8 cellular contexts compared by ENCODE assay signal in genomic region chr17:82231312-82231561, GRCh38. TPM values are rescaled to one million over a fixed set of nuclear protein-coding genes. Genes with fewer than 3 reads are reported as not detected.
A peak's percentile ranks its signal among the peaks of the same experiment; 100 is the strongest.
DNase-seq lines count a peak whose midpoint lies in the region; ATAC-seq and TF ChIP-seq lines count a peak whose summit lies in the region.

No MANE protein-coding gene starts in this region.

- H3K4me3 Mint-ChIP-seq in glutamatergic neuron (ENCODE audit: unreplicated experiment), result no peak overlapping the region
- no peak overlapping the region for H3K4me3 Mint-ChIP-seq in activated CD4-positive, alpha-beta memory T cell treated with anti-CD3 and anti-CD28 coated beads for 36 hours

- H3K27me3 Mint-ChIP-seq in glutamatergic neuron (ENCODE audit: unreplicated experiment), result peaks cover 4% of the 10 kb centered on the region
- no peaks in the 10 kb centered on the region for H3K27me3 Mint-ChIP-seq in activated CD4-positive, alpha-beta memory T cell treated with anti-CD3 and anti-CD28 coated beads for 36 hours

- intact Hi-C loops in activated CD4-positive, alpha-beta memory T cell treated with anti-CD3 and anti-CD28 coated beads for 36 hours (cut with micrococcal nuclease), result no loop called here

- CTCF ChIA-PET in RWPE1 (lab: Yijun Ruan, JAX), result interaction anchor here (1.2 to 1.7 kb wide), 2 partner anchors 10 to 12 kb away, joined by 4 read pairs; no protein-coding TSS in a partner anchor
- CTCF ChIA-PET in activated CD4-positive, alpha-beta memory T cell treated with anti-CD3 and anti-CD28 coated beads for 36 hours (lab: Charles Lee), result interaction anchor here (0.6 kb wide), 1 partner anchor 218 kb away, joined by 3 read pairs; no protein-coding TSS in a partner anchor

- no peak for DNase-seq in GM12865 (ENCODE audit: low read depth)
- no peak for DNase-seq in RWPE1 (ENCODE audit: low spot score)
- no peak for DNase-seq in glutamatergic neuron
- DNase-seq in retinal pigment epithelial cell (ENCODE audit: low read depth), result no peak
- DNase-seq in NK-92 (lab: John Stamatoyannopoulos, UW; ENCODE audit: unreplicated experiment), result no peak
- DNase-seq in activated CD4-positive, alpha-beta T cell treated with anti-CD3 and anti-CD28 coated beads, Interleukin-2, amount 50 U/mL, for 1 hour, result no peak
- no peak for DNase-seq in activated CD4-positive, alpha-beta memory T cell treated with anti-CD3 and anti-CD28 coated beads for 36 hours

- peaks cover 2% of the 10 kb centered on the region for H3K4me1 Mint-ChIP-seq in glutamatergic neuron (ENCODE audit: low read depth, unreplicated experiment)
- H3K4me1 Mint-ChIP-seq in activated CD4-positive, alpha-beta memory T cell treated with anti-CD3 and anti-CD28 coated beads for 36 hours (ENCODE audit: low read depth), result peaks cover 18% of the 10 kb centered on the region

- no peak overlapping the region for H3K27ac Mint-ChIP-seq in glutamatergic neuron (ENCODE audit: unreplicated experiment)
- H3K27ac Mint-ChIP-seq in activated CD4-positive, alpha-beta memory T cell treated with anti-CD3 and anti-CD28 coated beads for 36 hours, result no peak overlapping the region

- no peaks in the 10 kb centered on the region for H3K9me3 Mint-ChIP-seq in glutamatergic neuron (ENCODE audit: unreplicated experiment)
- H3K9me3 Mint-ChIP-seq in activated CD4-positive, alpha-beta memory T cell treated with anti-CD3 and anti-CD28 coated beads for 36 hours, result no peaks in the 10 kb centered on the region

- H3K4me3 ChIP-seq in GM12865 (ENCODE audit: low read depth, low read length) (peak overlapping the region; percentile 76), retinal pigment epithelial cell (ENCODE audit: low read length) (peak overlapping the region; percentile 66)

- peak overlapping the region; percentile 99 for H3K27ac ChIP-seq in RWPE1

- no peak for TF ChIP-seq CTCF in GM12865 (IDR thresholded peaks at IDR 0.05; ENCODE audit: insufficient read depth, low read depth, low read length, missing control alignments)
- TF ChIP-seq CTCF in RWPE1 (conservative IDR thresholded peaks at IDR 0.05; ENCODE audit: low read depth), result no peak
- TF ChIP-seq CTCF in glutamatergic neuron (IDR thresholded peaks at IDR 0.05; ENCODE audit: partially characterized antibody, unreplicated experiment), result peak; percentile 48
- TF ChIP-seq CTCF in retinal pigment epithelial cell (conservative IDR thresholded peaks at IDR 0.05; ENCODE audit: low read depth, low read length), result no peak

- POLR2A ChIA-PET in RWPE1 (lab: Yijun Ruan, JAX; ENCODE audit: low non-redundant PET), result no interaction called here
- POLR2A ChIA-PET in activated CD4-positive, alpha-beta memory T cell treated with anti-CD3 and anti-CD28 coated beads for 36 hours (lab: Charles Lee), result no interaction called here

- no peaks in the 10 kb centered on the region for H3K36me3 Mint-ChIP-seq in glutamatergic neuron (ENCODE audit: unreplicated experiment)
- peaks cover 3% of the 10 kb centered on the region for H3K36me3 Mint-ChIP-seq in activated CD4-positive, alpha-beta memory T cell treated with anti-CD3 and anti-CD28 coated beads for 36 hours

- no peak for ATAC-seq in GM21786 (IDR thresholded peaks at IDR 0.05; ENCODE audit: unreplicated experiment)

RNA-seq across cellular contexts. Expression of gene SLC16A3, which starts 2.4 kb away (rescaled TPM):
- 15.6 TPM for total RNA-seq in glutamatergic neuron (ENCODE audit: unreplicated experiment)
- total RNA-seq in activated CD4-positive, alpha-beta memory T cell treated with anti-CD3 and anti-CD28 coated beads for 36 hours, result 10 to 100 TPM; 97.4 to 99.7 TPM

RNA-seq across cellular contexts. Expression of gene CCDC57, which starts 18.6 kb away (rescaled TPM):
- total RNA-seq in glutamatergic neuron (ENCODE audit: unreplicated experiment), result 40.7 TPM
- total RNA-seq in activated CD4-positive, alpha-beta memory T cell treated with anti-CD3 and anti-CD28 coated beads for 36 hours, result 10 to 100 TPM; 49.6 to 51.7 TPM

RNA-seq across cellular contexts. Expression of gene CSNK1D, which starts 42.3 kb away (rescaled TPM):
- total RNA-seq in glutamatergic neuron (ENCODE audit: unreplicated experiment), result 211 TPM
- 100 to 1,000 TPM; 110 to 111 TPM for total RNA-seq in activated CD4-positive, alpha-beta memory T cell treated with anti-CD3 and anti-CD28 coated beads for 36 hours
